19 cellular contexts compared by ENCODE assay signal in the genomic region with DNA sequence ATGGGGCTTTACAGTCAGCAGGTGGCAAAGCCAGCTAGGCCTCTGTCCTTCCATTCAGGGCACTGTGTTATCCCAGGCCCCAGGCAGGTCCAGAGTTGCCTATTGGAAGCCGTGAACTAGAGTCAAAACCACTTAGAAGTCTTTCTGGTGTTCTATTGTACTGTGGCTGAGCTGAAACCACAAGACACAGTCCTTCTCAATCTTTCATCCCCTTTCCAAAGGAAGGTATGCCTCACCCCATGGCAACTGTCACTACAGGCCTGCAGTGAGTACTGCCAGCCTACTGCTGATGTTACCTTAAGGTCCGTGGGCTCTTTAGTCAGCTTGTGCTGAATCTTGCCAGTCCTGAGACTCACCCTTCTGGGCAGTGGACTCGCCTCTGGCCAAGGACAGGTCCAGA.
A peak's percentile ranks its signal among the peaks of the same experiment; 100 is the strongest.
DNase-seq lines count a peak whose midpoint lies in the region; ATAC-seq, FAIRE-seq and TF ChIP-seq lines count a peak whose summit lies in the region.
"Had no signal": no experiment of that assay in that cellular context is flagged by ENCODE, and none has a peak within 500 bp of the region (broad histone marks: within the 10 kb centered on the region; RNA-seq: fewer than 3 reads in every experiment).

No MANE protein-coding gene starts in this region.

- H3K4me3 ChIP-seq in GM23338 (no peak overlapping the region), bronchial epithelial cell (ENCODE audit: low read depth, low read length) (no peak overlapping the region)
- no peak overlapping the region for H3K4me3 ChIP-seq in CD8-positive, alpha-beta T cell (ENCODE audit: low read depth, low read length)
- H3K4me3 ChIP-seq: BLaER1 treated with 17β-estradiol and CSF1 and Interleukin-3, amounts not matched to agents 10 nM and 100 nM; HAP-1; K562; Peyer's patch; SK-N-MC had no signal

- no peak overlapping the region for H3K27ac Mint-ChIP-seq in GM23338
- no peak overlapping the region for H3K27ac Mint-ChIP-seq in CD8-positive, alpha-beta T cell

- peaks cover 56% of the 10 kb centered on the region for H3K4me1 Mint-ChIP-seq in GM23338
- no peaks in the 10 kb centered on the region for H3K4me1 Mint-ChIP-seq in CD8-positive, alpha-beta T cell (ENCODE audit: low read depth)

- DNase-seq in GM23338 (ENCODE audit: low spot score) (no peak), HTR-8/SVneo (ENCODE audit: insufficient read length, low spot score) (no peak), bronchial epithelial cell (ENCODE audit: low read depth) (no peak), myocyte (ENCODE audit: low read depth) (peak; percentile 88), DMS 273 treated with DMSO at 0.1 percent for 48 hours (lab: John Stamatoyannopoulos, UW) (no peak)
- DNase-seq in CD8-positive, alpha-beta T cell, result no peak
- no peak for DNase-seq in effector CD4-positive, alpha-beta T cell
- DNase-seq: DND-41; MV-4-11; NCI-H1694 treated with DMSO at 0.1 percent for 48 hours; NCI-H748 treated with DMSO at 0.1 percent for 48 hours; NK-92 treated with Interleukin-12 subunit alpha and Interleukin-12 subunit beta, amount 100 ng/mL, for 24 hours; Peyer's patch; Right ventricle myocardium superior had no signal

- H3K36me3 ChIP-seq in GM23338 (ENCODE audit: insufficient read depth), result no peaks in the 10 kb centered on the region
- no peaks in the 10 kb centered on the region for H3K36me3 ChIP-seq in bronchial epithelial cell (ENCODE audit: control insufficient read depth, insufficient read depth, low read length)
- no peaks in the 10 kb centered on the region for H3K36me3 ChIP-seq in CD8-positive, alpha-beta T cell (ENCODE audit: insufficient read depth, low read length)
- H3K36me3 ChIP-seq: BLaER1 treated with 17β-estradiol and CSF1 and Interleukin-3, amounts not matched to agents 10 nM and 100 nM; HAP-1; Peyer's patch had no signal

- 0 out of 2 replicates have a peak overlapping the region, but pooled peaks have one; percentile 30 for H3K27ac ChIP-seq in GM23338 (ENCODE audit: low read depth)
- H3K27ac ChIP-seq in CD8-positive, alpha-beta T cell (ENCODE audit: low read depth, low read length), result no peak overlapping the region
- H3K27ac ChIP-seq: BLaER1 treated with 17β-estradiol and CSF1 and Interleukin-3, amounts not matched to agents 10 nM and 100 nM; Peyer's patch; SK-N-MC had no signal

- TF ChIP-seq CTCF in GM23338 (conservative IDR thresholded peaks at IDR 0.05; ENCODE audit: low read depth in 2 of 2) (no peak), bronchial epithelial cell (IDR thresholded peaks at IDR 0.05; ENCODE audit: insufficient read depth, low read length, severe bottlenecking) (no peak)
- no peak for TF ChIP-seq CTCF in CD8-positive, alpha-beta T cell (IDR thresholded peaks at IDR 0.05)

- H4K20me1 ChIP-seq in GM23338 (replicated peaks; ENCODE audit: insufficient read depth), result peaks cover 15% of the 10 kb centered on the region; the same call in 1 of the 2 replicates
- H4K20me1 ChIP-seq: BLaER1 treated with 17β-estradiol and CSF1 and Interleukin-3, amounts not matched to agents 10 nM and 100 nM had no signal

- no peak overlapping the region for H2AFZ ChIP-seq in GM23338

- peaks cover 56% of the 10 kb centered on the region for H3K4me1 ChIP-seq in GM23338 (ENCODE audit: insufficient read depth)
- H3K4me1 ChIP-seq in CD8-positive, alpha-beta T cell (ENCODE audit: insufficient read depth, low read length), result no peaks in the 10 kb centered on the region
- H3K4me1 ChIP-seq: BLaER1 treated with 17β-estradiol and CSF1 and Interleukin-3, amounts not matched to agents 10 nM and 100 nM; Peyer's patch had no signal

- H3K79me2 ChIP-seq in GM23338 (replicated peaks; ENCODE audit: insufficient read depth), result peaks cover 92% of the 10 kb centered on the region

- H3K36me3 Mint-ChIP-seq in GM23338 (ENCODE audit: low read depth), result peaks cover 26% of the 10 kb centered on the region
- H3K36me3 Mint-ChIP-seq in CD8-positive, alpha-beta T cell, result no peaks in the 10 kb centered on the region

- H3K4me3 Mint-ChIP-seq in GM23338, result no peak overlapping the region
- H3K4me3 Mint-ChIP-seq in CD8-positive, alpha-beta T cell, result no peak overlapping the region

- peaks cover 6% of the 10 kb centered on the region for H3K9me3 Mint-ChIP-seq in GM23338
- H3K9me3 Mint-ChIP-seq in CD8-positive, alpha-beta T cell, result no peaks in the 10 kb centered on the region

- POLR2A ChIA-PET in CD8-positive, alpha-beta T cell (lab: Charles Lee), result no interaction called here

- H3K27me3 ChIP-seq in GM23338 (ENCODE audit: insufficient read depth), result no peaks in the 10 kb centered on the region
- no peaks in the 10 kb centered on the region for H3K27me3 ChIP-seq in bronchial epithelial cell (ENCODE audit: control insufficient read depth, insufficient read depth, low read length)
- no peaks in the 10 kb centered on the region for H3K27me3 ChIP-seq in CD8-positive, alpha-beta T cell (ENCODE audit: insufficient read depth, low read length)
- H3K27me3 ChIP-seq: BLaER1 treated with 17β-estradiol and CSF1 and Interleukin-3, amounts not matched to agents 10 nM and 100 nM; Peyer's patch had no signal

- intact Hi-C loops in CD8-positive, alpha-beta T cell (cut with DNase I, micrococcal nuclease), result no loop called here

- peak; percentile 28; the same call in 2 of the 3 replicates for ATAC-seq in GM23338
- no peak for ATAC-seq in CD8-positive, alpha-beta T cell
- ATAC-seq: K562 had no signal

- peak; percentile 4 for FAIRE-seq in HTR-8/SVneo (lab: Jason Lieb, UNC)
- peak; percentile 72 for FAIRE-seq in bronchial epithelial cell (lab: Jason Lieb, UNC)
- FAIRE-seq: D721Med, K562 had no signal

- peaks cover 8% of the 10 kb centered on the region; the same call in 1 of the 2 replicates for H3K9me2 ChIP-seq in GM23338 (ENCODE audit: insufficient read depth)

- no peak overlapping the region for H3K4me2 ChIP-seq in GM23338
- H3K4me2 ChIP-seq: BLaER1 treated with 17β-estradiol and CSF1 and Interleukin-3, amounts not matched to agents 10 nM and 100 nM had no signal

- CTCF ChIA-PET in CD8-positive, alpha-beta T cell (lab: Charles Lee), result no interaction called here

- no peaks in the 10 kb centered on the region for H3K9me3 ChIP-seq in CD8-positive, alpha-beta T cell (ENCODE audit: low read length)
- H3K9me3 ChIP-seq: BLaER1 treated with 17β-estradiol and CSF1 and Interleukin-3, amounts not matched to agents 10 nM and 100 nM; HAP-1; Peyer's patch had no signal

- peaks cover 5% of the 10 kb centered on the region for H3K27me3 Mint-ChIP-seq in GM23338 (ENCODE audit: insufficient read depth, low read depth, poor library complexity)
- no peaks in the 10 kb centered on the region for H3K27me3 Mint-ChIP-seq in CD8-positive, alpha-beta T cell (ENCODE audit: low read depth)

- H3F3A ChIP-seq in GM23338 (replicated peaks; ENCODE audit: low read depth), result no peaks in the 10 kb centered on the region

TF ChIP-seq in GM23338, 12 proteins besides CTCF, POLR2A, EP300 and RAD21 (continues in another document):
- TF ChIP-seq JUNB (IDR thresholded peaks at IDR 0.05; ENCODE audit: unreplicated experiment), result no peak
- TF ChIP-seq STAT1 (IDR thresholded peaks at IDR 0.05; ENCODE audit: unreplicated experiment), result no peak
- no peak for TF ChIP-seq ZNF114 (CRISPR knock-in tag; IDR thresholded peaks at IDR 0.05)
- TF ChIP-seq ZNF331 (CRISPR knock-in tag; IDR thresholded peaks at IDR 0.05; ENCODE audit: low read depth), result no peak
- TF ChIP-seq, protein P1, sequence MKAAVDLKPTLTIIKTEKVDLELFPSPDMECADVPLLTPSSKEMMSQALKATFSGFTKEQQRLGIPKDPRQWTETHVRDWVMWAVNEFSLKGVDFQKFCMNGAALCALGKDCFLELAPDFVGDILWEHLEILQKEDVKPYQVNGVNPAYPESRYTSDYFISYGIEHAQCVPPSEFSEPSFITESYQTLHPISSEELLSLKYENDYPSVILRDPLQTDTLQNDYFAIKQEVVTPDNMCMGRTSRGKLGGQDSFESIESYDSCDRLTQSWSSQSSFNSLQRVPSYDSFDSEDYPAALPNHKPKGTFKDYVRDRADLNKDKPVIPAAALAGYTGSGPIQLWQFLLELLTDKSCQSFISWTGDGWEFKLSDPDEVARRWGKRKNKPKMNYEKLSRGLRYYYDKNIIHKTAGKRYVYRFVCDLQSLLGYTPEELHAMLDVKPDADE (IDR thresholded peaks at IDR 0.05), result no peak
